1 cellular context compared by ENCODE assay signal in genomic region chr2:159124441-159124911, GRCh38.
TF ChIP-seq lines count a peak whose summit lies in the region.

No MANE protein-coding gene starts in this region.

TF ChIP-seq in K562, 482 proteins besides CTCF, POLR2A, EP300 and RAD21 (continued from another document and continues in another):
- TF ChIP-seq ATF2 (CRISPR knock-in tag; IDR thresholded peaks at IDR 0.05) (no peak), GABPB1 (CRISPR knock-in tag; IDR thresholded peaks at IDR 0.05) (no peak), NUFIP1 (IDR thresholded peaks at IDR 0.05; ENCODE audit: partially characterized antibody) (no peak), CREB3 (tag; conservative IDR thresholded peaks at IDR 0.05; ENCODE audit: low read depth) (no peak), U2AF1 (optimal IDR thresholded peaks at IDR 0.05; ENCODE audit: low read depth, low read length) (no peak), ZC3H11A (IDR thresholded peaks at IDR 0.05; ENCODE audit: low read depth, low read length) (no peak), KAT8 (IDR thresholded peaks at IDR 0.05; ENCODE audit: low read depth) (no peak), BRD9 (IDR thresholded peaks at IDR 0.05; ENCODE audit: low read depth, partially characterized antibody) (no peak), ZEB2 (IDR thresholded peaks at IDR 0.05) (no peak), HNRNPL (IDR thresholded peaks at IDR 0.05; ENCODE audit: low read depth, low read length) (no peak), HNRNPH1 (optimal IDR thresholded peaks at IDR 0.05; ENCODE audit: low read depth, low read length) (no peak), ZNF512 (tag; IDR thresholded peaks at IDR 0.05) (no peak), FOXP4 (CRISPR knock-in tag; IDR thresholded peaks at IDR 0.05; ENCODE audit: borderline replicate concordance) (no peak), DNMT1 (IDR thresholded peaks at IDR 0.05) (no peak), ZNF445 (CRISPR knock-in tag; IDR thresholded peaks at IDR 0.05; ENCODE audit: low read depth) (no peak), SMAD2 (IDR thresholded peaks at IDR 0.05; ENCODE audit: low read depth, low read length) (no peak), ZNF57 (CRISPR knock-in tag; IDR thresholded peaks at IDR 0.05) (no peak), NCOA4 (IDR thresholded peaks at IDR 0.05; ENCODE audit: partially characterized antibody) (no peak), ARID1B (IDR thresholded peaks at IDR 0.05) (peak; percentile 73), POU5F1 (IDR thresholded peaks at IDR 0.05; ENCODE audit: borderline replicate concordance, low read depth, low read length, partially characterized antibody) (no peak), ZNF140 (CRISPR knock-in tag; IDR thresholded peaks at IDR 0.05) (no peak), U2AF2 (optimal IDR thresholded peaks at IDR 0.05; ENCODE audit: low read depth, low read length) (no peak), NR0B1 (IDR thresholded peaks at IDR 0.05; ENCODE audit: partially characterized antibody) (no peak), NFE2L1 (tag; IDR thresholded peaks at IDR 0.05; ENCODE audit: borderline replicate concordance, low read depth) (no peak), CTBP1 (IDR thresholded peaks at IDR 0.05; ENCODE audit: borderline replicate concordance) (no peak), MNT (conservative IDR thresholded peaks at IDR 0.05) (no peak), L3MBTL2 (IDR thresholded peaks at IDR 0.05) (peak; percentile 95), PCBP1 (IDR thresholded peaks at IDR 0.05; ENCODE audit: low read depth, low read length, poor library complexity, severe bottlenecking) (no peak), TSC22D4 (tag; IDR thresholded peaks at IDR 0.05) (no peak), ZC3H4 (CRISPR knock-in tag; IDR thresholded peaks at IDR 0.05; ENCODE audit: borderline replicate concordance) (no peak), RBBP5 (IDR thresholded peaks at IDR 0.05; ENCODE audit: borderline replicate concordance, insufficient read depth, low read length, poor library complexity, severe bottlenecking) (peak; percentile 34), HDAC3 (IDR thresholded peaks at IDR 0.05; ENCODE audit: borderline replicate concordance, partially characterized antibody) (no peak), ZNF197 (CRISPR knock-in tag; IDR thresholded peaks at IDR 0.05; ENCODE audit: low read depth) (peak; percentile 58; the same call in 1 of the 2 replicates), MGA (IDR thresholded peaks at IDR 0.05) (peak; percentile 90), MCM5 (IDR thresholded peaks at IDR 0.05; ENCODE audit: low read depth) (no peak), ZNF639 (CRISPR knock-in tag; conservative IDR thresholded peaks at IDR 0.05 in 1 of 2, IDR thresholded peaks at IDR 0.05 in 1 of 2) (peak in 1 of 2 experiments; percentile 89; a peak in 2 of 4 replicates), NR2C2 (CRISPR knock-in tag; IDR thresholded peaks at IDR 0.05) (no peak), NR2C2 (tag; IDR thresholded peaks at IDR 0.05) (peak; percentile 39; the same call in 1 of the 2 replicates), KLF16 (IDR thresholded peaks at IDR 0.05) (no peak), ARNT (IDR thresholded peaks at IDR 0.05) (no peak; a peak in 1 of 4 replicates), BRD4 (IDR thresholded peaks at IDR 0.05) (no peak)
